ENCODE assay signal across 1 cellular context in genomic region chrX:153766871-153767673, GRCh38.
TF ChIP-seq lines count a peak whose summit lies in the region.

No MANE protein-coding gene starts in this region.

TF ChIP-seq in K562, 482 proteins besides CTCF, POLR2A, EP300 and RAD21 (continued from another document):
- TF ChIP-seq RBFOX2 (IDR thresholded peaks at IDR 0.05; ENCODE audit: low read depth, low read length) (0 out of 2 replicates have a peak, but pooled peaks have one; percentile 5), HNRNPL (IDR thresholded peaks at IDR 0.05; ENCODE audit: low read depth, low read length) (peak; percentile 49), TEAD1 (CRISPR knock-in tag; IDR thresholded peaks at IDR 0.05) (no peak), ZSCAN32 (CRISPR knock-in tag; IDR thresholded peaks at IDR 0.05) (no peak), ATF4 (CRISPR knock-in tag; IDR thresholded peaks at IDR 0.05) (no peak), PRDM10 (IDR thresholded peaks at IDR 0.05; ENCODE audit: partially characterized antibody) (no peak), HES1 (IDR thresholded peaks at IDR 0.05; ENCODE audit: low read depth) (no peak), TCFL5 (CRISPR knock-in tag; conservative IDR thresholded peaks at IDR 0.05) (no peak), KLF6 (CRISPR knock-in tag; IDR thresholded peaks at IDR 0.05; ENCODE audit: borderline replicate concordance) (no peak), ZKSCAN1 (IDR thresholded peaks at IDR 0.05; ENCODE audit: low read depth, low read length) (no peak), CBFB (CRISPR knock-in tag; IDR thresholded peaks at IDR 0.05) (no peak), XRCC5 (IDR thresholded peaks at IDR 0.05; ENCODE audit: low read depth, low read length) (0 out of 2 replicates have a peak, but pooled peaks have one; percentile 0), POLR2G (IDR thresholded peaks at IDR 0.05; ENCODE audit: low read depth, low read length) (peak; percentile 37), EZH2 (IDR thresholded peaks at IDR 0.05; ENCODE audit: borderline replicate concordance, low read depth, low read length) (no peak), ZNF24 (IDR thresholded peaks at IDR 0.05) (no peak), ZFP1 (CRISPR knock-in tag; IDR thresholded peaks at IDR 0.05) (no peak), DLX4 (CRISPR knock-in tag; IDR thresholded peaks at IDR 0.05) (no peak), POU5F1 (IDR thresholded peaks at IDR 0.05; ENCODE audit: borderline replicate concordance, low read depth, low read length, partially characterized antibody) (no peak), BRD9 (IDR thresholded peaks at IDR 0.05; ENCODE audit: low read depth, partially characterized antibody) (no peak), KAT2B (IDR thresholded peaks at IDR 0.05; ENCODE audit: low read depth, low read length) (no peak), THRB (CRISPR knock-in tag; conservative IDR thresholded peaks at IDR 0.05) (no peak), ZNF280B (CRISPR knock-in tag; IDR thresholded peaks at IDR 0.05) (no peak), ZBTB9 (CRISPR knock-in tag; IDR thresholded peaks at IDR 0.05) (no peak), ELK1 (CRISPR knock-in tag; IDR thresholded peaks at IDR 0.05) (no peak), HOMEZ (CRISPR knock-in tag; IDR thresholded peaks at IDR 0.05) (no peak), MITF (IDR thresholded peaks at IDR 0.05) (no peak), PHF21A (IDR thresholded peaks at IDR 0.05; ENCODE audit: borderline replicate concordance, low read depth) (no peak), DIDO1 (tag; IDR thresholded peaks at IDR 0.05; ENCODE audit: low read depth) (no peak), ZNF511 (CRISPR knock-in tag; IDR thresholded peaks at IDR 0.05) (no peak), IRF2 (CRISPR knock-in tag; IDR thresholded peaks at IDR 0.05) (no peak), ZNF436 (CRISPR knock-in tag; IDR thresholded peaks at IDR 0.05) (no peak), DMBX1 (CRISPR knock-in tag; IDR thresholded peaks at IDR 0.05; ENCODE audit: borderline replicate concordance) (no peak), CBX1 (IDR thresholded peaks at IDR 0.05; ENCODE audit: low read depth) (no peak), CREBBP (IDR thresholded peaks at IDR 0.05; ENCODE audit: low read depth, low read length) (no peak)
TF ChIP-seq in K562: peak in this region for 7.
